Comparison of ENCODE assay signal across 18 cellular contexts in the genomic region with DNA sequence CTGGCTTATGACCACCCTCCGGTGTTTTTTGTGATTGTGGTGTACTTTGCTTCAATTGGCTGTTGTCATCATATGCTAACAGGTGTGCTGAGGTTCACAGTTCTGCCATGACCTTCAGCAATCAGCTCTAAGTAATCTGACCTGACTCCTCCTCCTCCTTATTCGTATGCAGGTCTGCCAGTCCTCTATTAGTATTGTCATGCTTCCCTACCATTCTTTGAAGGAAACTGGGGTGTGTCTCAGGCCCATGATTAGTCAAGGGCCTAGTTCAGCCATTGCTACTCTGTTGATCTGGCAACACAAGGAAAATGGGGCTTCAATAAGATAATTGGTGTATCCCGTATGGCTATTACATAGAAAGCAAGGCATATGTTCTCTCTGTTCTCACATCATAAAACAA.
DNase-seq lines count a peak whose midpoint lies in the region; ATAC-seq, FAIRE-seq and TF ChIP-seq lines count a peak whose summit lies in the region.
"Had no signal": no experiment of that assay in that cellular context is flagged by ENCODE, and none has a peak within 500 bp of the region (broad histone marks: within the 10 kb centered on the region; RNA-seq: fewer than 3 reads in every experiment).

No MANE protein-coding gene starts in this region.

- no peaks in the 10 kb centered on the region for H3K4me1 ChIP-seq in DND-41 (ENCODE audit: insufficient read depth, low read length)
- no peaks in the 10 kb centered on the region; the same call in 1 of the 2 replicates for H3K4me1 ChIP-seq in H9 (ENCODE audit: insufficient read depth, low read length)
- peaks cover 0 to 4% (median 3%) of the 10 kb centered on the region in 4 experiments; a peak in 1 of 7 replicates for H3K4me1 ChIP-seq in H1 (replicated peaks in 1 of 4; ENCODE audit: control insufficient read depth in 3 of 4, insufficient read depth in 4 of 4, low read length in 3 of 4)
- H3K4me1 ChIP-seq in GM23248 (ENCODE audit: insufficient read depth) = no peaks in the 10 kb centered on the region

- H2AFZ ChIP-seq in DND-41 (ENCODE audit: low read depth, low read length) = peak overlapping the region; percentile 57; the same call in 1 of the 2 replicates
- H2AFZ ChIP-seq in H9 (ENCODE audit: low read length) = no peak overlapping the region
- H2AFZ ChIP-seq in H1 (ENCODE audit: low read length) = no peak overlapping the region
- no peak overlapping the region for H2AFZ ChIP-seq in GM23248

- peak; percentile 13 for DNase-seq in NCI-H1436 treated with DMSO at 0.1 percent for 48 hours (lab: John Stamatoyannopoulos, UW)
- DNase-seq in NCI-H1436 (lab: John Stamatoyannopoulos, UW) = no peak
- DNase-seq in DND-41 = no peak
- peak; percentile 29 for DNase-seq in H9
- DNase-seq in H1 (ENCODE audit: low read depth in 1 of 2, low spot score in 2 of 2) = no peak
- DNase-seq in GM23248 = no peak
- no peak for DNase-seq in SW 1271 (lab: John Stamatoyannopoulos, UW)
- DNase-seq in activated CD8-positive, alpha-beta T cell treated with anti-CD3 and anti-CD28 coated beads for 36 hours = no peak
- DNase-seq: CD8-positive, alpha-beta T cell; COR-L47; DMS153; DMS79 treated with DMSO at 0.1 percent for 48 hours; GDM1; GOT3 had no signal

- H3K23ac ChIP-seq in H9 (ENCODE audit: insufficient read length, low read depth, low read length) (no peak overlapping the region), H1 (ENCODE audit: insufficient read length) (no peak overlapping the region)

- H3K4me2 ChIP-seq in DND-41 (ENCODE audit: insufficient read depth, low read length) (no peak overlapping the region), H9 (ENCODE audit: insufficient read depth, insufficient read length, low read length) (no peak overlapping the region), H1 (ENCODE audit: insufficient read depth in 1 of 2, low read depth in 2 of 2, low read length in 2 of 2) (0 out of 4 replicates have a peak overlapping the region, but pooled peaks of 1 of the 2 experiments have one; percentile 1), GM23248 (ENCODE audit: unreplicated experiment) (no peak overlapping the region)

- H3K4ac ChIP-seq in H9 (ENCODE audit: low read depth, low read length) = no peak overlapping the region
- H3K4ac ChIP-seq in H1 (replicated peaks; ENCODE audit: insufficient read length, low read depth, low read length) = no peak overlapping the region

- H3K79me2 ChIP-seq in DND-41 (ENCODE audit: insufficient read depth, low read length) (no peaks in the 10 kb centered on the region), H9 (ENCODE audit: insufficient read depth, low read length) (no peaks in the 10 kb centered on the region), H1 (ENCODE audit: control insufficient read depth in 1 of 2, insufficient read depth in 2 of 2, low read length in 2 of 2) (no peaks in the 10 kb centered on the region), GM23248 (ENCODE audit: insufficient read depth) (no peaks in the 10 kb centered on the region)

- H3K4me3 ChIP-seq in DND-41 (ENCODE audit: low read depth in 1 of 2, low read length in 2 of 2) (no peak overlapping the region), H1 (ENCODE audit: extremely low read depth in 1 of 4, insufficient read depth in 2 of 4, low read depth in 3 of 4, low read length in 4 of 4) (no peak overlapping the region), GM23248 (no peak overlapping the region)

- peaks cover 9 to 10% of the 10 kb centered on the region in 2 experiments for H3K4me1 Mint-ChIP-seq in H9
- H3K4me1 Mint-ChIP-seq in activated CD8-positive, alpha-beta T cell treated with anti-CD3 and anti-CD28 coated beads for 36 hours (ENCODE audit: low read depth) = peaks cover 3% of the 10 kb centered on the region

- H4K8ac ChIP-seq in H9 (replicated peaks; ENCODE audit: insufficient read length, low read depth, low read length) (no peak overlapping the region), H1 (ENCODE audit: extremely low read depth, insufficient read depth, low read length) (no peak overlapping the region)

- H3K56ac ChIP-seq in H9 (ENCODE audit: insufficient read length, low read depth, low read length) (no peak overlapping the region), H1 (replicated peaks; ENCODE audit: insufficient read length, low read depth, low read length) (no peak overlapping the region)

- H3K14ac ChIP-seq in H9 (ENCODE audit: insufficient read depth, low read length) = no peak overlapping the region
- H3K14ac ChIP-seq in H1 (ENCODE audit: insufficient read length) = no peak overlapping the region

- H3K27ac ChIP-seq in DND-41 (ENCODE audit: low read length) = no peak overlapping the region; the same call in 1 of the 2 replicates
- H3K27ac ChIP-seq in H9 (ENCODE audit: insufficient read length, low read depth, low read length) = no peak overlapping the region
- H3K27ac ChIP-seq in H1 (ENCODE audit: low read depth, low read length) = no peak overlapping the region
- H3K27ac ChIP-seq in GM23248 = no peak overlapping the region
- H3K27ac ChIP-seq: 22Rv1, HL-60 had no signal

- ATAC-seq in DND-41 (ENCODE audit: insufficient read depth, low read depth) = no peak
- no peak for ATAC-seq in activated CD8-positive, alpha-beta T cell treated with anti-CD3 and anti-CD28 coated beads for 36 hours
- ATAC-seq: CD8-positive, alpha-beta T cell had no signal

- POLR2A ChIA-PET in H1 (lab: Charles Lee; ENCODE audit: partially characterized antibody) = no interaction called here
- POLR2A ChIA-PET in activated CD8-positive, alpha-beta T cell treated with anti-CD3 and anti-CD28 coated beads for 36 hours (lab: Charles Lee) = no interaction called here

- H3T11ph ChIP-seq in H9 (ENCODE audit: low read length) = no peak overlapping the region

- no peaks in the 10 kb centered on the region for H3K36me3 ChIP-seq in DND-41 (ENCODE audit: insufficient read depth, low read length)
- H3K36me3 ChIP-seq in H1 (ENCODE audit: control insufficient read depth in 2 of 4, insufficient read depth in 4 of 4, low read length in 3 of 4) = no peaks in the 10 kb centered on the region
- no peaks in the 10 kb centered on the region for H3K36me3 ChIP-seq in GM23248 (ENCODE audit: low read depth)

- WGBS in H9 (ENCODE audit: extremely low coverage, insufficient read length, low lambda C conversion rate) = no CpG with 5 or more reads among the region's 3 CpGs
- 84% methylated on average over 3 of the region's 3 CpGs; no CpG with 5 or more reads in 1 of the 2 experiments for WGBS in H1 (ENCODE audit: extremely low coverage in 1 of 2, insufficient coverage in 1 of 2, insufficient read length in 1 of 2, insufficient replicate concordance in 2 of 2, low coverage in 1 of 2, low lambda C conversion rate in 2 of 2, missing lambda C conversion rate in 1 of 2), 2 experiments
- WGBS in GM23248 (ENCODE audit: low coverage in 1 of 2, low lambda C conversion rate in 2 of 2, missing lambda C conversion rate in 2 of 2), 2 experiments = 74 to 82% methylated on average over 3 of the region's 3 CpGs

- H3K9ac ChIP-seq in DND-41 (ENCODE audit: low read depth, low read length) (no peak overlapping the region), H9 (ENCODE audit: extremely low read depth, insufficient read length, low read length) (no peak overlapping the region), H1 (replicated peaks in 1 of 4; ENCODE audit: extremely low read depth in 1 of 4, low read depth in 3 of 4, low read length in 3 of 4) (no peak overlapping the region), GM23248 (no peak overlapping the region)

- TF ChIP-seq EP300 in H1 (IDR thresholded peaks at IDR 0.05; ENCODE audit: borderline replicate concordance in 1 of 2, low read depth in 2 of 2, low read length in 2 of 2) = no peak

- no peak for TF ChIP-seq POLR2A in H1 (IDR thresholded peaks at IDR 0.05; ENCODE audit: control extremely low read depth in 1 of 2, low read depth in 2 of 2, low read length in 2 of 2)

- H2BK15ac ChIP-seq in H9 (ENCODE audit: low read depth, low read length) (no peak overlapping the region), H1 (ENCODE audit: low read length) (no peak overlapping the region)

- H3K9me3 Mint-ChIP-seq in H9 = peaks cover 12 to 14% of the 10 kb centered on the region in 2 experiments
- peaks cover 11% of the 10 kb centered on the region for H3K9me3 Mint-ChIP-seq in activated CD8-positive, alpha-beta T cell treated with anti-CD3 and anti-CD28 coated beads for 36 hours

- H3K9me2 ChIP-seq in GM23248 (ENCODE audit: insufficient read depth) = no peaks in the 10 kb centered on the region

- H3K23me2 ChIP-seq in H9 (ENCODE audit: insufficient read length, low read depth, low read length, poor library complexity, severe bottlenecking) = no peaks in the 10 kb centered on the region
- no peaks in the 10 kb centered on the region for H3K23me2 ChIP-seq in H1 (ENCODE audit: low read depth, low read length)

- intact Hi-C loops in activated CD8-positive, alpha-beta T cell treated with anti-CD3 and anti-CD28 coated beads for 36 hours (cut with micrococcal nuclease) = no loop called here

- no peak for FAIRE-seq in H1 (lab: Jason Lieb, UNC)
- FAIRE-seq: D721Med had no signal

- H4K5ac ChIP-seq in H9 (ENCODE audit: insufficient read length, low read depth, low read length) (no peak overlapping the region), H1 (ENCODE audit: insufficient read length, low read depth, low read length) (no peak overlapping the region)

- H3K27ac Mint-ChIP-seq in H9 = peak overlapping the region in 1 of 3 experiments; percentile 86; a peak in 1 of 7 replicates
- H3K27ac Mint-ChIP-seq in activated CD8-positive, alpha-beta T cell treated with anti-CD3 and anti-CD28 coated beads for 36 hours = no peak overlapping the region
- H3K27ac Mint-ChIP-seq: CD14-positive monocyte; CD8-positive, alpha-beta T cell had no signal

- H3F3A ChIP-seq in GM23248 (ENCODE audit: insufficient read depth) = no peaks in the 10 kb centered on the region

- TF ChIP-seq CTCF in DND-41 (IDR thresholded peaks at IDR 0.05; ENCODE audit: borderline replicate concordance, extremely low read depth, low read length, poor library complexity, severe bottlenecking) (no peak), H9 (conservative IDR thresholded peaks at IDR 0.05) (no peak), H1 (IDR thresholded peaks at IDR 0.05; ENCODE audit: control extremely low read depth in 1 of 3, insufficient read depth in 1 of 3, low read depth in 1 of 3, low read length in 3 of 3) (no peak)
- TF ChIP-seq CTCF in activated CD8-positive, alpha-beta T cell treated with anti-CD3 and anti-CD28 coated beads for 36 hours (IDR thresholded peaks at IDR 0.05) = no peak

- H3K79me1 ChIP-seq in H9 (ENCODE audit: insufficient read depth, low read depth, low read length, poor library complexity, severe bottlenecking) (no peaks in the 10 kb centered on the region), H1 (ENCODE audit: low read depth, low read length) (no peaks in the 10 kb centered on the region)

- H2BK5ac ChIP-seq in H9 (ENCODE audit: insufficient read length, low read length) (no peak overlapping the region), H1 (ENCODE audit: low read depth, low read length) (no peak overlapping the region)

- no peak overlapping the region for H2BK120ac ChIP-seq in H9 (ENCODE audit: low read depth, low read length, poor library complexity, severe bottlenecking)
- H2BK120ac ChIP-seq in H1 (replicated peaks; ENCODE audit: low read depth, low read length) = no peak overlapping the region

- no peaks in the 10 kb centered on the region for H3K27me3 Mint-ChIP-seq in H9 (ENCODE audit: low read depth)
- no peaks in the 10 kb centered on the region for H3K27me3 Mint-ChIP-seq in activated CD8-positive, alpha-beta T cell treated with anti-CD3 and anti-CD28 coated beads for 36 hours

- TF ChIP-seq RAD21 in H1 (IDR thresholded peaks at IDR 0.05 in 1 of 2, conservative IDR thresholded peaks at IDR 0.05 in 1 of 2; ENCODE audit: low read depth in 2 of 2, low read length in 2 of 2) = no peak

- H2AK5ac ChIP-seq in H9 (ENCODE audit: insufficient read length, low read length) (no peak overlapping the region), H1 (ENCODE audit: low read depth, low read length) (no peak overlapping the region)

- H4K91ac ChIP-seq in H9 (ENCODE audit: insufficient read length, low read depth, low read length) = no peak overlapping the region
- no peak overlapping the region for H4K91ac ChIP-seq in H1 (replicated peaks; ENCODE audit: insufficient read length, low read length)

- H3K36me3 Mint-ChIP-seq in H9 (ENCODE audit: insufficient read depth in 1 of 3, low read depth in 3 of 3) = peaks cover 6 to 21% (median 11%) of the 10 kb centered on the region in 3 experiments; a peak in 6 of 7 replicates
- H3K36me3 Mint-ChIP-seq in activated CD8-positive, alpha-beta T cell treated with anti-CD3 and anti-CD28 coated beads for 36 hours (ENCODE audit: low read depth) = no peaks in the 10 kb centered on the region
- H3K36me3 Mint-ChIP-seq: CD14-positive monocyte; CD8-positive, alpha-beta T cell had no signal

- H3K18ac ChIP-seq in H9 (ENCODE audit: insufficient read length, low read depth, low read length) (no peak overlapping the region), H1 (ENCODE audit: extremely low read depth, low read length) (no peak overlapping the region)

- H3K9me3 ChIP-seq in DND-41 (ENCODE audit: insufficient read depth, low read length, severe bottlenecking) (peaks cover 7% of the 10 kb centered on the region), H9 (ENCODE audit: control insufficient read depth, low read depth, low read length) (no peaks in the 10 kb centered on the region), H1 (ENCODE audit: insufficient read depth in 2 of 2, low read depth in 1 of 2, low read length in 1 of 2) (no peaks in the 10 kb centered on the region), GM23248 (ENCODE audit: low read depth) (no peaks in the 10 kb centered on the region)

- no peaks in the 10 kb centered on the region for H3K27me3 ChIP-seq in DND-41 (ENCODE audit: insufficient read depth, low read length, poor library complexity)
- no peaks in the 10 kb centered on the region for H3K27me3 ChIP-seq in H9 (ENCODE audit: insufficient read depth, low read length)
- no peaks in the 10 kb centered on the region for H3K27me3 ChIP-seq in H1 (replicated peaks in 1 of 4; ENCODE audit: control insufficient read depth in 3 of 4, extremely low read depth in 1 of 4, insufficient read depth in 3 of 4, low read length in 3 of 4)
- H3K27me3 ChIP-seq in GM23248 (replicated peaks; ENCODE audit: insufficient read depth) = no peaks in the 10 kb centered on the region

- H2BK12ac ChIP-seq in H9 (ENCODE audit: insufficient read length, low read depth, low read length) (no peak overlapping the region), H1 (ENCODE audit: low read depth, low read length) (no peak overlapping the region)

- H3K4me3 Mint-ChIP-seq in H9 = no peak overlapping the region
- H3K4me3 Mint-ChIP-seq in activated CD8-positive, alpha-beta T cell treated with anti-CD3 and anti-CD28 coated beads for 36 hours = no peak overlapping the region
- H3K4me3 Mint-ChIP-seq: CD14-positive monocyte; CD8-positive, alpha-beta T cell had no signal

- H2BK20ac ChIP-seq in H9 (ENCODE audit: low read depth, low read length, poor library complexity, severe bottlenecking) (no peak overlapping the region), H1 (ENCODE audit: low read length) (no peak overlapping the region)

- in situ Hi-C loops in GM23248 (cut with MboI) = no loop called here

- H4K20me1 ChIP-seq in DND-41 (ENCODE audit: insufficient read depth, low read length) (no peaks in the 10 kb centered on the region), H9 (ENCODE audit: control insufficient read depth, insufficient read depth, insufficient read length) (no peaks in the 10 kb centered on the region), H1 (replicated peaks in 1 of 2; ENCODE audit: control insufficient read depth in 1 of 2, insufficient read depth in 2 of 2, low read length in 2 of 2) (no peaks in the 10 kb centered on the region), GM23248 (ENCODE audit: insufficient read depth) (no peaks in the 10 kb centered on the region)

- CTCF ChIA-PET in H1 (lab: Charles Lee; ENCODE audit: partially characterized antibody) = interaction anchor here (0.6 to 2.9 kb wide), 3 partner anchors 8 to 257 kb away, joined by 5 to 8 read pairs (median 6); no protein-coding TSS in a partner anchor
- CTCF ChIA-PET in activated CD8-positive, alpha-beta T cell treated with anti-CD3 and anti-CD28 coated beads for 36 hours (lab: Charles Lee) = no interaction called here

Comparison
In these comparisons a context has a peak if more than half of its experiments do, and no peak if none do; other contexts are left out.
1. DNase-seq: peak in NCI-H1436 treated with DMSO at 0.1 percent for 48 hours (single experiment) and H9 (single experiment); none in NCI-H1436 (single experiment), DND-41 (single experiment), H1 (0 of 2), GM23248 (single experiment), SW 1271 (0 of 2) and activated CD8-positive, alpha-beta T cell treated with anti-CD3 and anti-CD28 coated beads for 36 hours (single experiment).